In genomic region chr15:88630141-88630721, GRCh38 we compare ENCODE assay signal across 7 cellular contexts. TPM values are rescaled to one million over a fixed set of nuclear protein-coding genes. Genes with fewer than 3 reads are reported as not detected.
DNase-seq lines count a peak whose midpoint lies in the region; ATAC-seq and TF ChIP-seq lines count a peak whose summit lies in the region.

No MANE protein-coding gene starts in this region.

- no peak overlapping the region for H3K27ac Mint-ChIP-seq in GM23338
- peak overlapping the region; percentile 97 for H3K27ac Mint-ChIP-seq in T-helper 1 cell treated with Interleukin-12 subunit alpha and Interleukin-12 subunit beta and Interleukin-4 antibody, amounts not matched to agents 30 μg/mL and 1 μg/mL, for 36 hours
- H3K27ac Mint-ChIP-seq in stimulated activated effector memory CD8-positive, alpha-beta T cell treated with anti-CD3 and anti-CD28 coated beads, Interleukin-12 subunit alpha, Interleukin-12 subunit beta, amount 100 ng/mL, for 72 hours: peak overlapping the region; percentile 95

- no peaks in the 10 kb centered on the region for H3K9me2 ChIP-seq in GM23338 (ENCODE audit: insufficient read depth)

- peaks cover 13% of the 10 kb centered on the region for H3K27me3 Mint-ChIP-seq in GM23338 (ENCODE audit: insufficient read depth, low read depth, poor library complexity)
- H3K27me3 Mint-ChIP-seq in T-helper 1 cell treated with Interleukin-12 subunit alpha and Interleukin-12 subunit beta and Interleukin-4 antibody, amounts not matched to agents 30 μg/mL and 1 μg/mL, for 36 hours (ENCODE audit: low read depth): no peaks in the 10 kb centered on the region

- 0 out of 2 replicates have a peak overlapping the region, but pooled peaks have one; percentile 63 for H3K27ac ChIP-seq in GM23338 (ENCODE audit: low read depth)
- H3K27ac ChIP-seq in foreskin keratinocyte: no peak overlapping the region

- H3K4me1 ChIP-seq in GM23338 (ENCODE audit: insufficient read depth): peaks cover 10% of the 10 kb centered on the region; the same call in 1 of the 2 replicates
- no peaks in the 10 kb centered on the region for H3K4me1 ChIP-seq in foreskin keratinocyte

- no peak overlapping the region for H2AFZ ChIP-seq in GM23338

- no peak overlapping the region for H3K4me2 ChIP-seq in GM23338

- no peaks in the 10 kb centered on the region for H3K9me3 Mint-ChIP-seq in GM23338
- H3K9me3 Mint-ChIP-seq in T-helper 1 cell treated with Interleukin-12 subunit alpha and Interleukin-12 subunit beta and Interleukin-4 antibody, amounts not matched to agents 30 μg/mL and 1 μg/mL, for 36 hours: no peaks in the 10 kb centered on the region
- H3K9me3 Mint-ChIP-seq in stimulated activated effector memory CD8-positive, alpha-beta T cell treated with anti-CD3 and anti-CD28 coated beads, Interleukin-12 subunit alpha, Interleukin-12 subunit beta, amount 100 ng/mL, for 72 hours: no peaks in the 10 kb centered on the region

- no peak overlapping the region for H3K4me3 Mint-ChIP-seq in GM23338
- H3K4me3 Mint-ChIP-seq in T-helper 1 cell treated with Interleukin-12 subunit alpha and Interleukin-12 subunit beta and Interleukin-4 antibody, amounts not matched to agents 30 μg/mL and 1 μg/mL, for 36 hours: peak overlapping the region; percentile 64
- H3K4me3 Mint-ChIP-seq in stimulated activated effector memory CD8-positive, alpha-beta T cell treated with anti-CD3 and anti-CD28 coated beads, Interleukin-12 subunit alpha, Interleukin-12 subunit beta, amount 100 ng/mL, for 72 hours: peak overlapping the region; percentile 41

- peaks cover 94% of the 10 kb centered on the region for H3K36me3 Mint-ChIP-seq in GM23338 (ENCODE audit: low read depth)
- H3K36me3 Mint-ChIP-seq in T-helper 1 cell treated with Interleukin-12 subunit alpha and Interleukin-12 subunit beta and Interleukin-4 antibody, amounts not matched to agents 30 μg/mL and 1 μg/mL, for 36 hours (ENCODE audit: low read depth): peaks cover 64% of the 10 kb centered on the region
- H3K36me3 Mint-ChIP-seq in stimulated activated effector memory CD8-positive, alpha-beta T cell treated with anti-CD3 and anti-CD28 coated beads, Interleukin-12 subunit alpha, Interleukin-12 subunit beta, amount 100 ng/mL, for 72 hours: peaks cover 99% of the 10 kb centered on the region

- H3K79me2 ChIP-seq in GM23338 (replicated peaks; ENCODE audit: insufficient read depth): peaks cover 46% of the 10 kb centered on the region

- no peak for TF ChIP-seq CTCF in GM23338 (conservative IDR thresholded peaks at IDR 0.05; ENCODE audit: low read depth in 2 of 2)
- no peak for TF ChIP-seq CTCF in foreskin keratinocyte (conservative IDR thresholded peaks at IDR 0.05)

- H3K4me1 Mint-ChIP-seq in GM23338: peaks cover 25% of the 10 kb centered on the region
- H3K4me1 Mint-ChIP-seq in T-helper 1 cell treated with Interleukin-12 subunit alpha and Interleukin-12 subunit beta and Interleukin-4 antibody, amounts not matched to agents 30 μg/mL and 1 μg/mL, for 36 hours (ENCODE audit: low read depth): peaks cover 70% of the 10 kb centered on the region
- peaks cover 43% of the 10 kb centered on the region for H3K4me1 Mint-ChIP-seq in stimulated activated effector memory CD8-positive, alpha-beta T cell treated with anti-CD3 and anti-CD28 coated beads, Interleukin-12 subunit alpha, Interleukin-12 subunit beta, amount 100 ng/mL, for 72 hours

- H3K27me3 ChIP-seq in GM23338 (ENCODE audit: insufficient read depth) (no peaks in the 10 kb centered on the region), foreskin keratinocyte (no peaks in the 10 kb centered on the region)

- H3F3A ChIP-seq in GM23338 (replicated peaks; ENCODE audit: low read depth): peaks cover 47% of the 10 kb centered on the region

- DNase-seq in GM23338 (ENCODE audit: low spot score): no peak
- no peak for DNase-seq in foreskin keratinocyte
- DNase-seq in stimulated activated effector memory CD8-positive, alpha-beta T cell treated with anti-CD3 and anti-CD28 coated beads, Interleukin-12 subunit alpha, Interleukin-12 subunit beta, amount 100 ng/mL, for 72 hours (ENCODE audit: low spot score in 2 of 2): no peak
- no peak for DNase-seq in ecto neural progenitor cell (ENCODE audit: low spot score)

- ATAC-seq in GM23338 (peak; percentile 16; the same call in 1 of the 3 replicates), foreskin keratinocyte (peak; percentile 58), GM21390 (IDR thresholded peaks at IDR 0.05; ENCODE audit: unreplicated experiment) (no peak), GM19452 (IDR thresholded peaks at IDR 0.05; ENCODE audit: unreplicated experiment) (no peak)
- ATAC-seq in stimulated activated effector memory CD8-positive, alpha-beta T cell treated with anti-CD3 and anti-CD28 coated beads, Interleukin-12 subunit alpha, Interleukin-12 subunit beta, amount 100 ng/mL, for 72 hours: peak; percentile 47

- H3K36me3 ChIP-seq in GM23338 (ENCODE audit: insufficient read depth): peaks cover 53% of the 10 kb centered on the region

- peaks cover 76% of the 10 kb centered on the region for H4K20me1 ChIP-seq in GM23338 (replicated peaks; ENCODE audit: insufficient read depth)

- no peak overlapping the region for H3K4me3 ChIP-seq in GM23338

TF ChIP-seq in GM23338, 12 proteins besides CTCF, POLR2A, EP300 and RAD21 (continues in another document):
- no peak for TF ChIP-seq EZH2phosphoT487 (IDR thresholded peaks at IDR 0.05; ENCODE audit: unreplicated experiment)
- no peak for TF ChIP-seq ZNF462 (CRISPR knock-in tag; IDR thresholded peaks at IDR 0.05)

RNA-seq across cellular contexts. Expression of gene ISG20, which starts 8.6 kb away (rescaled TPM):
- total RNA-seq in GM23338 (2014; rRNA removed; shearing (Covaris generic)): 1.1 and 3.7 TPM in 2 replicates
- polyA plus RNA-seq in GM23338 (2016; fragmentation: Nextera tagmentation; extraction: Ambion mirVana) (3.2 and 4.9 TPM in 2 replicates), foreskin keratinocyte (14.6 and 24.8 TPM in 2 replicates)
- 8.3 and 15.2 TPM in 2 replicates for total RNA-seq in foreskin keratinocyte

RNA-seq across cellular contexts. Expression of gene AEN, which starts 9.1 kb away (rescaled TPM):
- total RNA-seq in GM23338 (2014; rRNA removed; shearing (Covaris generic)): 218 and 220 TPM in 2 replicates
- polyA plus RNA-seq in GM23338 (2016; fragmentation: Nextera tagmentation; extraction: Ambion mirVana) (76.6 and 82.3 TPM in 2 replicates), foreskin keratinocyte (25.8 and 26.6 TPM in 2 replicates)
- total RNA-seq in foreskin keratinocyte: 47.6 and 50.0 TPM in 2 replicates

Comparison
In these comparisons a context has a peak if more than half of its experiments do, and no peak if none do; other contexts are left out.
1. ATAC-seq: peak in GM23338 (single experiment), foreskin keratinocyte (single experiment) and stimulated activated effector memory CD8-positive, alpha-beta T cell treated with anti-CD3 and anti-CD28 coated beads, Interleukin-12 subunit alpha, Interleukin-12 subunit beta, amount 100 ng/mL, for 72 hours (single experiment); none in GM21390 (single experiment) and GM19452 (single experiment).